ENCODE assay signal across 9 cellular contexts in the genomic region with DNA sequence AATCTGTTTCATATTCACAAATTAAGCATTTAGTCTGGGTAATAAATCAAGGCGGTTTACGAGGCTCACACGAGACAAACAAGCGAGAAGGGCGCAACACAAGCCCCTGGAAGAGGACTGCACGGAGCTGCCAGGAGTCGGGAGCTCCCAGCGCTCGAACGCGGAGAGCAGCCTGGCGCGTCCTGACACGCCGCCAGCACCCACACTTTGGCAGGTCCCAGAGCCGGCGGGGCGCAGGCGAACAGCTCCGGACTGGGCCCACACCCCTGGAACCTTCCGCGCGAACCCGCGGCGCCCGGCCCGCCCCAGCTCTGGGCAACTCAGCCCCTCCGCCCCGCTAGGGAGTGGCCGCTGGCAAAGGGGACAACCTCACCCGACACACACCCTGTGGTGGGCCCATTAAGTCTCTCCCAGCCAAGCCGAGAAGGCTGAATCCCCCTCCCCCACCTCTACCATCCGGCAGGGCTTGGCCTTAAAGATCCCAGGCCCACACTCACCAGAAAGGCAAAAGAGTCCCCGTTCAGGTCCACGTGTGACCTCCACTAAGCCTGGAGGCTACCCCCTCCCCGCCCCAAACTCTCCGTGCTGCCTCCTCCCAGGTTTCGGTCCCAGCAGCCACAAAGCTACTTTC. TPM values are rescaled to one million over a fixed set of nuclear protein-coding genes. Genes with fewer than 3 reads are reported as not detected.
A peak's percentile ranks its signal among the peaks of the same experiment; 100 is the strongest.
DNase-seq lines count a peak whose midpoint lies in the region; ATAC-seq and TF ChIP-seq lines count a peak whose summit lies in the region.
"Had no signal": no experiment of that assay in that cellular context is flagged by ENCODE, and none has a peak within 500 bp of the region (broad histone marks: within the 10 kb centered on the region; RNA-seq: fewer than 3 reads in every experiment).

No MANE protein-coding gene starts in this region.

- H3K36me3 ChIP-seq in cardiac muscle cell (no peaks in the 10 kb centered on the region), mucosa of descending colon (ENCODE audit: low read depth) (no peaks in the 10 kb centered on the region)

- peaks cover 39% of the 10 kb centered on the region for H3K4me1 ChIP-seq in cardiac muscle cell (ENCODE audit: low read depth)
- peaks cover 4% of the 10 kb centered on the region for H3K4me1 ChIP-seq in mucosa of descending colon (ENCODE audit: low read depth)

- ATAC-seq in mucosa of descending colon (peak; percentile 12), GM21381 (IDR thresholded peaks at IDR 0.05; ENCODE audit: unreplicated experiment) (no peak), HG02938 (IDR thresholded peaks at IDR 0.05; ENCODE audit: unreplicated experiment) (no peak)

- H3K27me3 ChIP-seq in cardiac muscle cell (peaks cover 51% of the 10 kb centered on the region), dorsolateral prefrontal cortex (peaks cover 0 to 99% (median 59%) of the 10 kb centered on the region in 45 donors)

- H3K9me3 ChIP-seq in cardiac muscle cell (ENCODE audit: low read depth) (no peaks in the 10 kb centered on the region), mucosa of descending colon (no peaks in the 10 kb centered on the region)

- H3K4me3 ChIP-seq in cardiac muscle cell (peak overlapping the region; percentile 44), dorsolateral prefrontal cortex (peak overlapping the region in 58 of 59 donors; percentile 7 to 72 (median 58)), mucosa of descending colon (no peak overlapping the region)

- intact Hi-C loops in cardiac septum (cut with DNase I): no loop called here
- intact Hi-C loops in dorsolateral prefrontal cortex (cut with DNase I): no loop called here
- intact Hi-C loops in mucosa of descending colon (cut with DNase I, micrococcal nuclease): no loop called here

- DNase-seq in cardiac muscle cell (ENCODE audit: low read depth in 1 of 2, low spot score in 1 of 2) (no peak), cardiac septum (ENCODE audit: low spot score) (no peak), dorsolateral prefrontal cortex (no peak), mucosa of descending colon (peak in 2 of 3 donors; percentile 10 to 44), mesenteric fat pad (ENCODE audit: low spot score) (no peak), OCI-M1 (lab: John Stamatoyannopoulos, UW) (no peak)
- DNase-seq: hypothalamus had no signal

- H3K27ac ChIP-seq in cardiac muscle cell (no peak overlapping the region), dorsolateral prefrontal cortex (no peak overlapping the region)

- no peak for TF ChIP-seq CTCF in cardiac muscle cell (IDR thresholded peaks at IDR 0.05; ENCODE audit: low read depth, low read length)
- TF ChIP-seq CTCF in dorsolateral prefrontal cortex (IDR thresholded peaks at IDR 0.05 in 54 of 56, conservative IDR thresholded peaks at IDR 0.05 in 2 of 56; ENCODE audit: low read depth in 1 of 56, partially characterized antibody in 56 of 56): no peak
- no peak for TF ChIP-seq CTCF in mucosa of descending colon (IDR thresholded peaks at IDR 0.05)

RNA-seq across cellular contexts. Expression of gene BCOR, which starts 47.4 kb away (rescaled TPM):
- 56.3 and 90.5 TPM in 2 replicates for total RNA-seq in cardiac muscle cell
- 30.0 and 43.1 TPM in 2 replicates for polyA plus RNA-seq in cardiac muscle cell
- 24.2 TPM for total RNA-seq in cardiac septum
- total RNA-seq in dorsolateral prefrontal cortex: 10 to 100 TPM; 10.5 to 38.3 (median 19.7) TPM
- total RNA-seq in mucosa of descending colon: 10 to 100 TPM; 18.7 to 26.3 (median 23.6) TPM
- 20.5 TPM for total RNA-seq in mesenteric fat pad

Comparison
In these comparisons a context has a peak if more than half of its experiments do, and no peak if none do; other contexts are left out.
1. DNase-seq: peak in mucosa of descending colon (2 of 3); none in cardiac muscle cell (0 of 2), cardiac septum (single experiment), dorsolateral prefrontal cortex (0 of 10), mesenteric fat pad (single experiment) and OCI-M1 (single experiment).